Comparison of ENCODE assay signal across 27 cellular contexts in the genomic region with DNA sequence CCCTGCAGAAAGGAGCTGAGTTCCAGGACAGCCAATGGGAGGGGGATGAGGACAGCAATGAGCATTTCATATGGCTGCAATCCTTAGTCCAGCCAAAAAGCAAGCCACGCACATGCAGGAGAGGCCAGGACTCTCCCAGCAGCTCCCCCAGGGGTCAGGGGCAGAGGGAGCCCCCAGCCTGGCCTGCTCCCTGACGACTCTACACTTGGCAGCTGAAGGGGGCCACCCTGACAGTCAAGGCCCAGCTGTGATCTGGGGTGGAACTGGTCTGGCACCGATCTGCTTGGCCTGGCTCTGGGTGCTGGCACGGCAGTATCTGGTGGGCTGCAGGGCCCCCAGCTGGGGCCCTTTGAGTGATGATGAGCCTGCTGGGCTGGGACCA.
DNase-seq lines count a peak whose midpoint lies in the region; TF ChIP-seq lines count a peak whose summit lies in the region.
"Had no signal": no experiment of that assay in that cellular context is flagged by ENCODE, and none has a peak within 500 bp of the region (broad histone marks: within the 10 kb centered on the region; RNA-seq: fewer than 3 reads in every experiment).

No MANE protein-coding gene starts in this region.

- H3K9me3 Mint-ChIP-seq in nephron = peaks cover 24% of the 10 kb centered on the region

- H3K4me3 ChIP-seq in choroid plexus epithelial cell (ENCODE audit: low read depth, low read length) = no peak overlapping the region
- no peak overlapping the region for H3K4me3 ChIP-seq in spleen
- H3K4me3 ChIP-seq: PC-9, prostate gland, testis had no signal

- TF ChIP-seq CTCF in choroid plexus epithelial cell (conservative IDR thresholded peaks at IDR 0.05; ENCODE audit: low read depth, low read length) (no peak), nephron (IDR thresholded peaks at IDR 0.05; ENCODE audit: unreplicated experiment in 3 of 3) (no peak), spleen (IDR thresholded peaks at IDR 0.05 in 8 of 11, conservative IDR thresholded peaks at IDR 0.05 in 3 of 11) (no peak)

- H3K27me3 ChIP-seq in spleen (replicated peaks in 1 of 7) = no peaks in the 10 kb centered on the region
- H3K27me3 ChIP-seq: testis had no signal

- DNase-seq in activated effector memory CD4-positive, alpha-beta T cell treated with anti-CD3 and anti-CD28 coated beads, Interleukin-2, amount 50 U/mL, for 16 hours = peak; percentile 49
- no peak for DNase-seq in activated effector memory CD4-positive, alpha-beta T cell treated with Interleukin-2 at 50 U/mL for 16 hours
- DNase-seq in choroid plexus epithelial cell (ENCODE audit: low read depth) (peak; percentile 7), spleen (peak; percentile 48), NCI-H1105 (lab: John Stamatoyannopoulos, UW) (no peak), hepatic stellate cell (ENCODE audit: low spot score) (no peak), NCI-H82 treated with DMSO at 0.1 percent for 48 hours (lab: John Stamatoyannopoulos, UW; ENCODE audit: unreplicated experiment) (no peak)
- DNase-seq: activated CD4-positive, alpha-beta memory T cell treated with anti-CD3 and anti-CD28 coated beads, Interleukin-2, amount 10 ng/mL, durations not matched to agents 7 days and 5 days; activated naive CD8-positive, alpha-beta T cell treated with anti-CD3 and anti-CD28 coated beads for 36 hours; cortex of kidney; Kasumi-1; NCI-H1436; NCI-H2081 treated with DMSO at 0.1 percent for 48 hours; NCI-H226; NCI-H69; PC-9; SHP77 treated with DMSO at 0.1 percent for 48 hours; small intestine; stimulated activated CD4-positive, alpha-beta T cell treated with anti-CD3 and anti-CD28 coated beads, Interleukin-1b, Interleukin-23, amount 100 ng/mL, for 48 hours; testis had no signal

- H3K36me3 Mint-ChIP-seq in nephron (ENCODE audit: low read depth) = peaks cover 15% of the 10 kb centered on the region
- H3K36me3 Mint-ChIP-seq: CD14-positive monocyte had no signal

- peaks cover 9% of the 10 kb centered on the region for H3K27me3 Mint-ChIP-seq in nephron (ENCODE audit: low read depth)
- H3K27me3 Mint-ChIP-seq: activated CD4-positive, alpha-beta memory T cell treated with anti-CD3 and anti-CD28 coated beads, Interleukin-2, amount 10 ng/mL, durations not matched to agents 7 days and 5 days; activated naive CD8-positive, alpha-beta T cell treated with anti-CD3 and anti-CD28 coated beads for 36 hours; stimulated activated naive CD8-positive, alpha-beta T cell treated with anti-CD3 and anti-CD28 coated beads, Interleukin-15, Interleukin-2, amounts not matched to agents 100 ng/mL and 50 ng/mL, for 24 hours had no signal

- peaks cover 0 to 21% (median 3%) of the 10 kb centered on the region in 6 donors for H3K4me1 ChIP-seq in spleen
- H3K4me1 ChIP-seq: Caco-2, prostate gland had no signal

- peaks cover 0 to 19% (median 11%) of the 10 kb centered on the region in 8 donors for H3K9me3 ChIP-seq in spleen
- H3K9me3 ChIP-seq: prostate gland, testis had no signal

- no peak overlapping the region for H3K27ac ChIP-seq in spleen
- H3K27ac ChIP-seq: PC-9, prostate gland, testis had no signal

- peaks cover 32% of the 10 kb centered on the region for H3K4me1 Mint-ChIP-seq in nephron
- H3K4me1 Mint-ChIP-seq: activated CD4-positive, alpha-beta memory T cell treated with anti-CD3 and anti-CD28 coated beads, Interleukin-2, amount 10 ng/mL, durations not matched to agents 7 days and 5 days; activated naive CD8-positive, alpha-beta T cell treated with anti-CD3 and anti-CD28 coated beads for 36 hours; CD14-positive monocyte had no signal

- 63 to 91% (median 80%) methylated on average over 1 to 4 of the region's 4 CpGs for WGBS in spleen, 5 donors

- TF ChIP-seq POLR2A in spleen (IDR thresholded peaks at IDR 0.05) = no peak

- H3K4me3 Mint-ChIP-seq in nephron = no peak overlapping the region
- H3K4me3 Mint-ChIP-seq: activated CD4-positive, alpha-beta memory T cell treated with anti-CD3 and anti-CD28 coated beads, Interleukin-2, amount 10 ng/mL, durations not matched to agents 7 days and 5 days; activated naive CD8-positive, alpha-beta T cell treated with anti-CD3 and anti-CD28 coated beads for 36 hours; CD14-positive monocyte; stimulated activated naive CD8-positive, alpha-beta T cell treated with anti-CD3 and anti-CD28 coated beads, Interleukin-15, Interleukin-2, amounts not matched to agents 100 ng/mL and 50 ng/mL, for 24 hours; T-helper 2 cell treated with Interferon-gamma antibody and Interleukin-4, amounts not matched to agents 5 μg/mL and 100 μg/mL, for 36 hours had no signal

- intact Hi-C loops in spleen (cut with DNase I; ENCODE audit: low total_unique reads) = no loop called here

- peaks cover 0 to 4% (median 0%) of the 10 kb centered on the region in 6 donors for H3K36me3 ChIP-seq in spleen
- H3K36me3 ChIP-seq: prostate gland had no signal

- peak overlapping the region in 2 of 3 experiments; percentile 32 to 57 for H3K27ac Mint-ChIP-seq in nephron
- H3K27ac Mint-ChIP-seq: activated CD4-positive, alpha-beta memory T cell treated with anti-CD3 and anti-CD28 coated beads, Interleukin-2, amount 10 ng/mL, durations not matched to agents 7 days and 5 days; activated naive CD8-positive, alpha-beta T cell treated with anti-CD3 and anti-CD28 coated beads for 36 hours; activated T-helper 2 cell treated with anti-CD3 and anti-CD28 coated beads, Interferon-gamma antibody, Interleukin-2, Interleukin-4, amounts not matched to agents 10 μg/mL and 5 μg/mL and 100 μg/mL, durations not matched to agents 14 hours and 24 hours and 36 hours; stimulated activated naive CD8-positive, alpha-beta T cell treated with anti-CD3 and anti-CD28 coated beads, Interleukin-15, Interleukin-2, amounts not matched to agents 100 ng/mL and 50 ng/mL, for 24 hours; T-helper 2 cell treated with Interferon-gamma antibody and Interleukin-4, amounts not matched to agents 5 μg/mL and 100 μg/mL, for 36 hours had no signal

Comparison
In these comparisons a context has a peak if more than half of its experiments do, and no peak if none do; other contexts are left out.
1. DNase-seq: peak in activated effector memory CD4-positive, alpha-beta T cell treated with anti-CD3 and anti-CD28 coated beads, Interleukin-2, amount 50 U/mL, for 16 hours (single experiment), choroid plexus epithelial cell (single experiment) and spleen (single experiment); none in activated effector memory CD4-positive, alpha-beta T cell treated with Interleukin-2 at 50 U/mL for 16 hours (single experiment), NCI-H1105 (single experiment), hepatic stellate cell (single experiment) and NCI-H82 treated with DMSO at 0.1 percent for 48 hours (single experiment).